ENCODE assay signal across 21 cellular contexts in the genomic region with DNA sequence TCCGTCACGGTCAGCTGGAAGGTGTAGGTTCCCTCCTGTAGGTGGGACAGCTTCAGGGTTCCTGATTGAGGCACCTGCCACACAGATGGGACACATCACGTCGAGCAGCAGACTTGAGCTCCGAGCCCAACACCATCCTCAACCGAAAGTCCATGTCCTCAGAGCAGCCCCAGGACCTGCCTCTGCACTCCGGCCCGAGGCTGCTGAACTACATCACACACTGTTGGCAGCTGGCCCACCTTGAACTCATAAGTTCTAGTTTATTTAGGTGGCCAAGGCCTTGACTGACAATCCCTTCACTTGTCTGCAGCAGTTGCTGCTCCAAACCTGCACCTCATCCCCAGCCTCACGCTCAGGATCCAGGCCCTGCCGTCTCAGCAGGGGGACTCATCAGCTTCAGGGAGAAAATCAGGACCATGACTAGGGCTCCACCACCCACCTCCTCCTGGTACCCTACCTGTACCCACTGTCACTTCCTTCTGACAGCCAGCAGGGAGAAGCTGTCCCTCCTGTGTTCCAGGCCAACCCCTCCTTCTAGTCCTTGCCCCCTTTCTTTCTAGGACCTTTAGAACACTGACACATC. TPM values are rescaled to one million over a fixed set of nuclear protein-coding genes. Genes with fewer than 3 reads are reported as not detected.
DNase-seq lines count a peak whose midpoint lies in the region; ATAC-seq and TF ChIP-seq lines count a peak whose summit lies in the region.
"Had no signal": no experiment of that assay in that cellular context is flagged by ENCODE, and none has a peak within 500 bp of the region (broad histone marks: within the 10 kb centered on the region; RNA-seq: fewer than 3 reads in every experiment).

No MANE protein-coding gene starts in this region.

- intact Hi-C loops in left cardiac atrium (cut with DNase I), result loop anchor here in 1 of 2 donors (10.0 kb wide), 1 partner anchor 162 kb away; no protein-coding TSS in a partner anchor
- intact Hi-C loops in mammary epithelial cell (cut with micrococcal nuclease), result no loop called here

- no CpG with 5 or more reads among the region's 10 CpGs for WGBS in neuronal stem cell (ENCODE audit: extremely low coverage in 2 of 2, insufficient read length in 2 of 2, insufficient replicate concordance in 1 of 2), 2 donors
- 86% methylated on average over 10 of the region's 10 CpGs for WGBS in mammary epithelial cell (ENCODE audit: low coverage, missing lambda C conversion rate)

- H3K4me2 ChIP-seq in neuronal stem cell (ENCODE audit: insufficient read depth, low read length, poor library complexity, severe bottlenecking) (no peak overlapping the region), mammary epithelial cell (ENCODE audit: insufficient read depth, low read depth, low read length) (no peak overlapping the region)

- no peak overlapping the region for H2BK15ac ChIP-seq in neuronal stem cell (ENCODE audit: low read length)

- peak overlapping the region; percentile 46 for H3K18ac ChIP-seq in neuronal stem cell (ENCODE audit: low read length)

- H2AK5ac ChIP-seq in neuronal stem cell (ENCODE audit: low read depth, low read length), result no peak overlapping the region

- peaks cover 7% of the 10 kb centered on the region for H3K79me2 ChIP-seq in mammary epithelial cell (ENCODE audit: insufficient read depth, low read length)

- H3K36me3 ChIP-seq in MG63 (peaks cover 66% of the 10 kb centered on the region), neuronal stem cell (replicated peaks in 1 of 2; ENCODE audit: control insufficient read depth in 2 of 2, insufficient read depth in 2 of 2, low read length in 2 of 2) (peaks cover 0 to 44% of the 10 kb centered on the region in 2 donors), mammary epithelial cell (ENCODE audit: insufficient read depth, low read length) (peaks cover 7% of the 10 kb centered on the region)

- in situ Hi-C loops in mammary epithelial cell (cut with MboI; ENCODE audit: low sequenced_read_pairs in 2 of 2), result loop anchor here (5.0 to 25.0 kb wide), 3 partner anchors 79 to 169 kb away; partner anchors contain the start of gene RAET1G (in 1 of the 2)

- H4K20me1 ChIP-seq in mammary epithelial cell (ENCODE audit: insufficient read depth, low read length), result no peaks in the 10 kb centered on the region

- CTCF ChIA-PET in mammary epithelial cell (lab: Charles Lee; ENCODE audit: low non-redundant PET), result no interaction called here

- H4K91ac ChIP-seq in neuronal stem cell (ENCODE audit: low read depth, low read length, poor library complexity), result no peak overlapping the region

- dilution Hi-C loops in mammary epithelial cell (cut with HindIII; ENCODE audit: low sequenced_read_pairs), result no loop called here

- H3K4ac ChIP-seq in neuronal stem cell (ENCODE audit: low read length), result no peak overlapping the region

- no peak overlapping the region for H2AFZ ChIP-seq in neuronal stem cell (ENCODE audit: low read length)
- no peak overlapping the region for H2AFZ ChIP-seq in mammary epithelial cell (ENCODE audit: low read depth, low read length)

- H3K4me3 ChIP-seq in MG63, result no peak overlapping the region
- H3K4me3 ChIP-seq in neuronal stem cell (ENCODE audit: low read length in 2 of 2), result no peak overlapping the region
- no peak overlapping the region for H3K4me3 ChIP-seq in mammary epithelial cell (replicated peaks in 1 of 3; ENCODE audit: insufficient read depth in 1 of 3, low read depth in 2 of 3, low read length in 3 of 3)

- peak overlapping the region; percentile 8 for H3K23ac ChIP-seq in neuronal stem cell (ENCODE audit: low read depth, low read length, poor library complexity)

- H3K27ac ChIP-seq in neuronal stem cell (replicated peaks; ENCODE audit: low read length) (no peak overlapping the region), mammary epithelial cell (ENCODE audit: insufficient read depth, low read depth, low read length) (no peak overlapping the region)

- no peak overlapping the region for H2BK5ac ChIP-seq in neuronal stem cell (ENCODE audit: low read length)

- no peak for TF ChIP-seq CTCF in mammary epithelial cell (conservative IDR thresholded peaks at IDR 0.05 in 1 of 2, IDR thresholded peaks at IDR 0.05 in 1 of 2; ENCODE audit: extremely low read depth in 1 of 2, insufficient read depth in 1 of 2, low read depth in 1 of 2, low read length in 2 of 2)

- ATAC-seq in left cardiac atrium (no peak), HG03460 (IDR thresholded peaks at IDR 0.05; ENCODE audit: unreplicated experiment) (no peak)

- H2BK12ac ChIP-seq in neuronal stem cell (ENCODE audit: low read length), result no peak overlapping the region

- no peaks in the 10 kb centered on the region for H3K79me1 ChIP-seq in neuronal stem cell (ENCODE audit: low read depth, low read length)

- no peaks in the 10 kb centered on the region for H3K9me3 ChIP-seq in MG63
- H3K9me3 ChIP-seq in neuronal stem cell (replicated peaks in 1 of 2; ENCODE audit: control insufficient read depth in 2 of 2, insufficient read depth in 1 of 2, low read depth in 1 of 2, low read length in 2 of 2), result no peaks in the 10 kb centered on the region
- H3K9me3 ChIP-seq in mammary epithelial cell (replicated peaks; ENCODE audit: insufficient read depth, low read length), result no peaks in the 10 kb centered on the region

- H3K27me3 ChIP-seq in MG63 (no peaks in the 10 kb centered on the region), neuronal stem cell (ENCODE audit: control insufficient read depth in 3 of 3, insufficient read depth in 3 of 3, low read depth in 1 of 3, low read length in 3 of 3) (no peaks in the 10 kb centered on the region), mammary epithelial cell (ENCODE audit: insufficient read depth, low read length) (no peaks in the 10 kb centered on the region)

- H3K4me1 ChIP-seq in neuronal stem cell (ENCODE audit: control insufficient read depth in 2 of 2, insufficient read depth in 1 of 2, low read depth in 1 of 2, low read length in 2 of 2) (no peaks in the 10 kb centered on the region), mammary epithelial cell (ENCODE audit: insufficient read depth, low read length) (peaks cover 38% of the 10 kb centered on the region)

- H3K9ac ChIP-seq in neuronal stem cell (ENCODE audit: low read depth, low read length, poor library complexity) (no peak overlapping the region), mammary epithelial cell (ENCODE audit: insufficient read depth, low read length) (no peak overlapping the region)

- DNase-seq in MG63 (peak; percentile 21), RPMI8226 (peak; percentile 13), left cardiac atrium (peak; percentile 58), neuronal stem cell (ENCODE audit: low spot score) (no peak), mammary epithelial cell (no peak), NCI-H446 (lab: John Stamatoyannopoulos, UW) (no peak)
- DNase-seq in stimulated activated CD4-positive, alpha-beta T cell treated with anti-CD3 and anti-CD28 coated beads, Interleukin-2, amount 100 ng/mL, for 24 hours, result no peak
- DNase-seq: C1 segment of cervical spinal cord; CD8-positive, alpha-beta memory T cell; DMS79 treated with DMSO at 0.1 percent for 48 hours; HFFc6; Kasumi-1; NCI-H1092 treated with DMSO at 0.1 percent for 48 hours; NCI-H146; NCI-H2081; NCI-H2171 treated with DMSO at 0.1 percent for 48 hours; NCI-H510A treated with DMSO at 0.1 percent for 48 hours; NCI-H774 had no signal

- H3K14ac ChIP-seq in neuronal stem cell (ENCODE audit: low read length), result no peak overlapping the region

- BruUV-seq in mammary epithelial cell (replicated peaks; lab: Mats Ljungman, UMichigan), result no TSS peak

- H4K8ac ChIP-seq in neuronal stem cell (ENCODE audit: low read depth, low read length), result no peak overlapping the region

- no peak overlapping the region for H2BK120ac ChIP-seq in neuronal stem cell (ENCODE audit: low read depth, low read length)

RNA-seq across cellular contexts. Expression of gene LRP11, which starts 21.0 kb away (rescaled TPM):
- 40.1 and 48.0 TPM in 2 replicates for total RNA-seq in MG63 (2014; rRNA removed; shearing (Covaris generic); ENCODE audit: low replicate concordance)
- total RNA-seq in left cardiac atrium (10 to 100 TPM; 15.5 to 25.7 TPM), mammary epithelial cell (10 to 100 TPM; 67.5 to 71.3 TPM)
- polyA plus RNA-seq in neuronal stem cell (2013, experiment 1 of 2), result 4.7 TPM
- 4.9 TPM for polyA plus RNA-seq in neuronal stem cell (2013, experiment 2 of 2)
- polyA plus RNA-seq in mammary epithelial cell, result 35.9 TPM
- 57.5 TPM for polyA minus RNA-seq in mammary epithelial cell

RNA-seq across cellular contexts. Expression of gene RAET1E, which starts 54.8 kb away (rescaled TPM):
- total RNA-seq in MG63 (2014; rRNA removed; shearing (Covaris generic); ENCODE audit: low replicate concordance), result 2.8 and 5.7 TPM in 2 replicates
- total RNA-seq in left cardiac atrium (1 to 10 TPM in 1 of 2 donors, under 1 TPM in 1; 0.89 to 1.2 TPM), mammary epithelial cell (10 to 100 TPM in 1 of 2 donors, 1 to 10 TPM in 1; 9.2 to 15.0 TPM)
- polyA plus RNA-seq in neuronal stem cell (2013, experiment 1 of 2), result not detected
- polyA plus RNA-seq in neuronal stem cell (2013, experiment 2 of 2), result not detected
- polyA plus RNA-seq in mammary epithelial cell, result 18.5 TPM
- polyA minus RNA-seq in mammary epithelial cell, result not detected
- total RNA-seq: CD8-positive, alpha-beta memory T cell; OCI-LY7; SK-MEL-5 had no signal
- polyA plus RNA-seq: CD8-positive, alpha-beta memory T cell had no signal

Comparison
In these comparisons a context has a peak if more than half of its experiments do, and no peak if none do; other contexts are left out.
1. DNase-seq: peak in MG63 (single experiment), RPMI8226 (single experiment) and left cardiac atrium (single experiment); none in neuronal stem cell (single experiment), mammary epithelial cell (single experiment), NCI-H446 (0 of 2) and stimulated activated CD4-positive, alpha-beta T cell treated with anti-CD3 and anti-CD28 coated beads, Interleukin-2, amount 100 ng/mL, for 24 hours (0 of 2).